Comparison of ENCODE assay signal across 12 cellular contexts in genomic region chr3:150582620-150583019, GRCh38. TPM values are rescaled to one million over a fixed set of nuclear protein-coding genes. Genes with fewer than 3 reads are reported as not detected.
DNase-seq lines count a peak whose midpoint lies in the region; ATAC-seq lines count a peak whose summit lies in the region.
"Had no signal": no experiment of that assay in that cellular context is flagged by ENCODE, and none has a peak within 500 bp of the region (broad histone marks: within the 10 kb centered on the region; RNA-seq: fewer than 3 reads in every experiment).

No MANE protein-coding gene starts in this region.

- H3K9me3 Mint-ChIP-seq in activated CD4-positive, alpha-beta T cell treated with anti-CD3 and anti-CD28 coated beads for 36 hours (ENCODE audit: low read depth) = no peaks in the 10 kb centered on the region
- no peaks in the 10 kb centered on the region for H3K9me3 Mint-ChIP-seq in activated naive CD8-positive, alpha-beta T cell treated with anti-CD3 and anti-CD28 coated beads for 36 hours
- H3K9me3 Mint-ChIP-seq: naive thymus-derived CD8-positive, alpha-beta T cell had no signal

- ATAC-seq in activated CD4-positive, alpha-beta T cell treated with anti-CD3 and anti-CD28 coated beads for 36 hours = peak; percentile 23
- ATAC-seq in GM21423 (IDR thresholded peaks at IDR 0.05; ENCODE audit: unreplicated experiment) (peak; percentile 52), HG03064 (IDR thresholded peaks at IDR 0.05; ENCODE audit: low read depth, unreplicated experiment) (peak; percentile 76)
- ATAC-seq: naive thymus-derived CD8-positive, alpha-beta T cell had no signal

- peaks cover 38% of the 10 kb centered on the region for H3K36me3 Mint-ChIP-seq in activated CD4-positive, alpha-beta T cell treated with anti-CD3 and anti-CD28 coated beads for 36 hours (ENCODE audit: low read depth)
- H3K36me3 Mint-ChIP-seq in activated naive CD8-positive, alpha-beta T cell treated with anti-CD3 and anti-CD28 coated beads for 36 hours = peaks cover 22% of the 10 kb centered on the region

- H3K27ac Mint-ChIP-seq in activated CD4-positive, alpha-beta T cell treated with anti-CD3 and anti-CD28 coated beads for 36 hours = peak overlapping the region; percentile 76
- H3K27ac Mint-ChIP-seq in activated naive CD8-positive, alpha-beta T cell treated with anti-CD3 and anti-CD28 coated beads for 36 hours = peak overlapping the region; percentile 74

- no peak for DNase-seq in activated CD4-positive, alpha-beta T cell treated with anti-CD3 and anti-CD28 coated beads for 36 hours
- DNase-seq in activated CD4-positive, alpha-beta T cell treated with anti-CD3 and anti-CD28 coated beads for 4 hours = no peak
- no peak for DNase-seq in activated naive CD8-positive, alpha-beta T cell treated with anti-CD3 and anti-CD28 coated beads for 36 hours
- DNase-seq in dermis blood vessel endothelial cell (no peak), SW 1271 (lab: John Stamatoyannopoulos, UW) (no peak), DMS 273 treated with DMSO at 0.1 percent for 48 hours (lab: John Stamatoyannopoulos, UW) (no peak)
- DNase-seq: 8988T; brain microvascular endothelial cell; DMS79; naive thymus-derived CD8-positive, alpha-beta T cell had no signal

- CTCF ChIA-PET in activated CD4-positive, alpha-beta T cell treated with anti-CD3 and anti-CD28 coated beads for 36 hours (lab: Charles Lee) = interaction anchor here (0.6 to 1.6 kb wide), 4 partner anchors 12 to 342 kb away, joined by 3 to 6 read pairs (median 4); partner anchors contain the start of gene ERICH6

- no peak overlapping the region for H3K4me3 Mint-ChIP-seq in activated CD4-positive, alpha-beta T cell treated with anti-CD3 and anti-CD28 coated beads for 36 hours
- no peak overlapping the region for H3K4me3 Mint-ChIP-seq in activated naive CD8-positive, alpha-beta T cell treated with anti-CD3 and anti-CD28 coated beads for 36 hours
- H3K4me3 Mint-ChIP-seq: naive thymus-derived CD8-positive, alpha-beta T cell had no signal

- H3K4me1 Mint-ChIP-seq in activated CD4-positive, alpha-beta T cell treated with anti-CD3 and anti-CD28 coated beads for 36 hours = peaks cover 11% of the 10 kb centered on the region
- H3K4me1 Mint-ChIP-seq in activated naive CD8-positive, alpha-beta T cell treated with anti-CD3 and anti-CD28 coated beads for 36 hours = peaks cover 13% of the 10 kb centered on the region

- POLR2A ChIA-PET in activated CD4-positive, alpha-beta T cell treated with anti-CD3 and anti-CD28 coated beads for 36 hours (lab: Charles Lee) = no interaction called here

- intact Hi-C loops in activated CD4-positive, alpha-beta T cell treated with anti-CD3 and anti-CD28 coated beads for 36 hours (cut with DNase I, micrococcal nuclease) = loop anchor here (1.0 to 5.0 kb wide), 2 partner anchors 21 to 35 kb away; partner anchors contain the start of genes EIF2A (in 1 of the 2), SELENOT (in 1 of the 2) and SERP1 (in 1 of the 2)

- no peaks in the 10 kb centered on the region for H3K27me3 Mint-ChIP-seq in activated CD4-positive, alpha-beta T cell treated with anti-CD3 and anti-CD28 coated beads for 36 hours
- no peaks in the 10 kb centered on the region for H3K27me3 Mint-ChIP-seq in activated naive CD8-positive, alpha-beta T cell treated with anti-CD3 and anti-CD28 coated beads for 36 hours
- H3K27me3 Mint-ChIP-seq: naive thymus-derived CD8-positive, alpha-beta T cell had no signal

RNA-seq across cellular contexts. Expression of gene SELENOT, which starts 20.5 kb away (rescaled TPM):
- 100 to 1,000 TPM in 1 of 2 experiments, 10 to 100 TPM in 1; 88.6 to 134 TPM for total RNA-seq in activated CD4-positive, alpha-beta T cell treated with anti-CD3 and anti-CD28 coated beads for 36 hours
- total RNA-seq in activated naive CD8-positive, alpha-beta T cell treated with anti-CD3 and anti-CD28 coated beads for 36 hours = 100 to 1,000 TPM; 107 to 110 TPM
- 151 and 153 TPM in 2 replicates for total RNA-seq in dermis blood vessel endothelial cell

RNA-seq across cellular contexts. Expression of gene EIF2A, which starts 36.0 kb away (rescaled TPM):
- 100 to 1,000 TPM; 119 to 182 TPM for total RNA-seq in activated CD4-positive, alpha-beta T cell treated with anti-CD3 and anti-CD28 coated beads for 36 hours
- total RNA-seq in activated naive CD8-positive, alpha-beta T cell treated with anti-CD3 and anti-CD28 coated beads for 36 hours = 100 to 1,000 TPM; 147 to 149 TPM
- 272 and 304 TPM in 2 replicates for total RNA-seq in dermis blood vessel endothelial cell

RNA-seq across cellular contexts. Expression of gene SERP1, which starts 36.3 kb away (rescaled TPM):
- 10 to 100 TPM; 84.6 to 96.1 TPM for total RNA-seq in activated CD4-positive, alpha-beta T cell treated with anti-CD3 and anti-CD28 coated beads for 36 hours
- total RNA-seq in activated naive CD8-positive, alpha-beta T cell treated with anti-CD3 and anti-CD28 coated beads for 36 hours = 100 to 1,000 TPM; 121 to 123 TPM
- 169 and 248 TPM in 2 replicates for total RNA-seq in dermis blood vessel endothelial cell

Comparison
In these comparisons a context has a peak if more than half of its experiments do, and no peak if none do; other contexts are left out.
1. ATAC-seq: peak in every context shown above with its lines; median percentile 76 in HG03064; 52 in GM21423; 23 in activated CD4-positive, alpha-beta T cell treated with anti-CD3 and anti-CD28 coated beads for 36 hours.